ENCODE assay signal across 24 cellular contexts in genomic region chr14:63659726-63660125, GRCh38. TPM values are rescaled to one million over a fixed set of nuclear protein-coding genes. Genes with fewer than 3 reads are reported as not detected.
DNase-seq lines count a peak whose midpoint lies in the region; ATAC-seq, FAIRE-seq and TF ChIP-seq lines count a peak whose summit lies in the region.
"Had no signal": no experiment of that assay in that cellular context is flagged by ENCODE, and none has a peak within 500 bp of the region (broad histone marks: within the 10 kb centered on the region; RNA-seq: fewer than 3 reads in every experiment).

No MANE protein-coding gene starts in this region.

- peak; percentile 47 for DNase-seq in activated CD4-positive, alpha-beta T cell treated with anti-CD3 and anti-CD28 coated beads, Interleukin-2, amount 10 ng/mL, durations not matched to agents 24 days and 14 days
- no peak for DNase-seq in activated CD4-positive, alpha-beta T cell treated with anti-CD3 and anti-CD28 coated beads for 4 hours
- peak; percentile 26 to 43 for DNase-seq in frontal cortex (ENCODE audit: low spot score in 2 of 2)
- peak in 45 of 56 donors; percentile 5 to 77 (median 51) for DNase-seq in nucleus accumbens (lab: John Stamatoyannopoulos, UW)
- no peak for DNase-seq in WTC11 (ENCODE audit: low spot score)
- no peak for DNase-seq in activated T-cell treated with anti-CD3 and anti-CD28 coated beads, Interleukin-2, amount 50 U/mL, for 4 hours
- DNase-seq in mesendoderm = no peak
- DNase-seq: 8988T; activated T-cell treated with anti-CD3 and anti-CD28 coated beads, Interleukin-2, amount 50 U/mL, for 1 hour; DMS53; heart left ventricle; KG1; NCI-H1092 treated with DMSO at 0.1 percent for 48 hours; NCI-H526 treated with DMSO at 0.1 percent for 48 hours; small intestine had no signal

- no peaks in the 10 kb centered on the region for H3K27me3 Mint-ChIP-seq in activated CD4-positive, alpha-beta T cell treated with anti-CD3 and anti-CD28 coated beads, Interleukin-2, amount 10 ng/mL, durations not matched to agents 24 days and 14 days
- no peaks in the 10 kb centered on the region for H3K27me3 Mint-ChIP-seq in WTC11 (ENCODE audit: low read depth)
- no peaks in the 10 kb centered on the region for H3K27me3 Mint-ChIP-seq in activated T-cell treated with anti-CD3 and anti-CD28 coated beads, Interleukin-2, amount 50 U/mL, for 4 hours (ENCODE audit: low read depth)
- H3K27me3 Mint-ChIP-seq: activated naive CD4-positive, alpha-beta T cell treated with anti-CD3 and anti-CD28 coated beads, Interleukin-2, amount 50 U/mL, for 24 hours had no signal

- no peak overlapping the region for H3K56ac ChIP-seq in mesendoderm (ENCODE audit: low read length)

- H3K4me3 ChIP-seq in mesendoderm (ENCODE audit: low read length) = no peak overlapping the region
- H3K4me3 ChIP-seq: BLaER1, esophagus muscularis mucosa, GM23338, heart left ventricle had no signal

- no peaks in the 10 kb centered on the region for H3K36me3 Mint-ChIP-seq in activated CD4-positive, alpha-beta T cell treated with anti-CD3 and anti-CD28 coated beads, Interleukin-2, amount 10 ng/mL, durations not matched to agents 24 days and 14 days (ENCODE audit: low read depth)
- H3K36me3 Mint-ChIP-seq in WTC11 = no peaks in the 10 kb centered on the region
- peaks cover 12% of the 10 kb centered on the region for H3K36me3 Mint-ChIP-seq in activated T-cell treated with anti-CD3 and anti-CD28 coated beads, Interleukin-2, amount 50 U/mL, for 4 hours (ENCODE audit: insufficient read depth)

- H3K4me1 ChIP-seq in mesendoderm (ENCODE audit: control insufficient read depth, low read depth, low read length) = no peaks in the 10 kb centered on the region
- H3K4me1 ChIP-seq: esophagus muscularis mucosa had no signal

- POLR2A ChIA-PET in WTC11 (lab: Charles Lee) = no interaction called here

- H4K5ac ChIP-seq in mesendoderm (ENCODE audit: low read length) = no peak overlapping the region

- H3K4me2 ChIP-seq in mesendoderm (ENCODE audit: low read length) = no peak overlapping the region
- H3K4me2 ChIP-seq: BLaER1, GM23338 had no signal

- no peak overlapping the region for H3K23ac ChIP-seq in mesendoderm (ENCODE audit: low read length)

- no peaks in the 10 kb centered on the region for H3K9me3 Mint-ChIP-seq in activated CD4-positive, alpha-beta T cell treated with anti-CD3 and anti-CD28 coated beads, Interleukin-2, amount 10 ng/mL, durations not matched to agents 24 days and 14 days
- H3K9me3 Mint-ChIP-seq in WTC11 = no peaks in the 10 kb centered on the region
- H3K9me3 Mint-ChIP-seq in activated T-cell treated with anti-CD3 and anti-CD28 coated beads, Interleukin-2, amount 50 U/mL, for 4 hours = no peaks in the 10 kb centered on the region
- H3K9me3 Mint-ChIP-seq: activated naive CD4-positive, alpha-beta T cell treated with anti-CD3 and anti-CD28 coated beads, Interleukin-2, amount 50 U/mL, for 24 hours had no signal

- H4K8ac ChIP-seq in mesendoderm (ENCODE audit: low read depth, low read length) = no peak overlapping the region

- H3K4me3 Mint-ChIP-seq in activated CD4-positive, alpha-beta T cell treated with anti-CD3 and anti-CD28 coated beads, Interleukin-2, amount 10 ng/mL, durations not matched to agents 24 days and 14 days = no peak overlapping the region
- no peak overlapping the region for H3K4me3 Mint-ChIP-seq in WTC11
- H3K4me3 Mint-ChIP-seq in activated T-cell treated with anti-CD3 and anti-CD28 coated beads, Interleukin-2, amount 50 U/mL, for 4 hours = no peak overlapping the region
- H3K4me3 Mint-ChIP-seq: activated naive CD4-positive, alpha-beta T cell treated with anti-CD3 and anti-CD28 coated beads, Interleukin-2, amount 50 U/mL, for 24 hours; GM23338 had no signal

- H3K4me1 Mint-ChIP-seq in activated CD4-positive, alpha-beta T cell treated with anti-CD3 and anti-CD28 coated beads, Interleukin-2, amount 10 ng/mL, durations not matched to agents 24 days and 14 days = no peaks in the 10 kb centered on the region
- no peaks in the 10 kb centered on the region for H3K4me1 Mint-ChIP-seq in WTC11
- no peaks in the 10 kb centered on the region for H3K4me1 Mint-ChIP-seq in activated T-cell treated with anti-CD3 and anti-CD28 coated beads, Interleukin-2, amount 50 U/mL, for 4 hours (ENCODE audit: low read depth)
- H3K4me1 Mint-ChIP-seq: activated naive CD4-positive, alpha-beta T cell treated with anti-CD3 and anti-CD28 coated beads, Interleukin-2, amount 50 U/mL, for 24 hours; GM23338 had no signal

- no peak overlapping the region for H3K9ac ChIP-seq in mesendoderm (ENCODE audit: low read length)
- H3K9ac ChIP-seq: BLaER1 had no signal

- ATAC-seq in WTC11 (no peak), HG03280 (IDR thresholded peaks at IDR 0.05; ENCODE audit: unreplicated experiment) (no peak)
- no peak for ATAC-seq in activated T-cell treated with anti-CD3 and anti-CD28 coated beads, Interleukin-2, amount 50 U/mL, for 4 hours
- ATAC-seq: GM23338, heart left ventricle had no signal

- no peaks in the 10 kb centered on the region for H3K36me3 ChIP-seq in mesendoderm (ENCODE audit: control insufficient read depth, insufficient read depth, low read length)
- H3K36me3 ChIP-seq: BLaER1, esophagus muscularis mucosa had no signal

- H3K18ac ChIP-seq in mesendoderm (ENCODE audit: low read length) = no peak overlapping the region

- whole genome bisulfite sequencing in mesendoderm (ENCODE audit: extremely low coverage, insufficient coverage, low lambda C conversion rate) = no CpG with 5 or more reads among the region's 4 CpGs

- H3K79me1 ChIP-seq in mesendoderm (ENCODE audit: low read length) = no peaks in the 10 kb centered on the region

- H2AK5ac ChIP-seq in mesendoderm (ENCODE audit: low read length) = no peak overlapping the region

- no peak overlapping the region for H2BK5ac ChIP-seq in mesendoderm (ENCODE audit: low read length)

- H2BK120ac ChIP-seq in mesendoderm (ENCODE audit: low read depth, low read length) = no peak overlapping the region

- H3K4ac ChIP-seq in mesendoderm (ENCODE audit: low read depth, low read length) = no peak overlapping the region

- CTCF ChIA-PET in WTC11 (lab: Charles Lee) = no interaction called here

- no peak overlapping the region for H2BK15ac ChIP-seq in mesendoderm (replicated peaks; ENCODE audit: low read depth)

- no peaks in the 10 kb centered on the region for H3K79me2 ChIP-seq in mesendoderm (ENCODE audit: control insufficient read depth, insufficient read depth, low read length)

- H3K27ac Mint-ChIP-seq in activated CD4-positive, alpha-beta T cell treated with anti-CD3 and anti-CD28 coated beads, Interleukin-2, amount 10 ng/mL, durations not matched to agents 24 days and 14 days = no peak overlapping the region
- no peak overlapping the region for H3K27ac Mint-ChIP-seq in WTC11
- H3K27ac Mint-ChIP-seq: activated naive CD4-positive, alpha-beta T cell treated with anti-CD3 and anti-CD28 coated beads, Interleukin-2, amount 50 U/mL, for 24 hours had no signal

- no peak overlapping the region for H3K27ac ChIP-seq in mesendoderm (ENCODE audit: low read depth, low read length)
- H3K27ac ChIP-seq: BLaER1, esophagus muscularis mucosa, heart left ventricle, HL-60 had no signal

- no peak for TF ChIP-seq CTCF in WTC11 (IDR thresholded peaks at IDR 0.05)

- intact Hi-C loops in activated CD4-positive, alpha-beta T cell treated with anti-CD3 and anti-CD28 coated beads, Interleukin-2, amount 10 ng/mL, durations not matched to agents 24 days and 14 days (cut with micrococcal nuclease) = no loop called here

- peak; percentile 34 for FAIRE-seq in frontal cortex (lab: Jason Lieb, UNC)
- FAIRE-seq: bronchial epithelial cell, keratinocyte, RCC 7860, small intestine had no signal

- H3K27me3 ChIP-seq in mesendoderm (ENCODE audit: insufficient read depth, low read length, poor library complexity) = no peaks in the 10 kb centered on the region
- H3K27me3 ChIP-seq: BLaER1, esophagus muscularis mucosa, heart left ventricle had no signal

TF ChIP-seq in WTC11, 78 proteins besides CTCF, POLR2A, EP300 and RAD21:
- no peak for TF ChIP-seq FOXP1 (CRISPR knock-in tag; IDR thresholded peaks at IDR 0.05; ENCODE audit: borderline replicate concordance)

RNA-seq across cellular contexts. Expression of gene WDR89, which starts 18.1 kb away (rescaled TPM):
- total RNA-seq in activated CD4-positive, alpha-beta T cell treated with anti-CD3 and anti-CD28 coated beads, Interleukin-2, amount 10 ng/mL, durations not matched to agents 24 days and 14 days = 32.6 and 33.1 TPM in 2 replicates
- total RNA-seq in frontal cortex (46.5 TPM), WTC11 (2021) (27.2 to 28.9 TPM (median 27.5 TPM) in 3 replicates)
- total RNA-seq in activated T-cell treated with anti-CD3 and anti-CD28 coated beads, Interleukin-2, amount 50 U/mL, for 4 hours = 10 to 100 TPM; 33.1 to 38.5 (median 33.2) TPM
- polyA plus RNA-seq in mesendoderm (2013, experiment 1 of 2) = 15.8 TPM
- polyA plus RNA-seq in mesendoderm (2013, experiment 2 of 2) = 15.5 TPM

Comparison
In these comparisons a context has a peak if more than half of its experiments do, and no peak if none do; other contexts are left out.
1. DNase-seq: peak in activated CD4-positive, alpha-beta T cell treated with anti-CD3 and anti-CD28 coated beads, Interleukin-2, amount 10 ng/mL, durations not matched to agents 24 days and 14 days (single experiment), frontal cortex (2 of 2) and nucleus accumbens (45 of 56); none in activated CD4-positive, alpha-beta T cell treated with anti-CD3 and anti-CD28 coated beads for 4 hours (0 of 2), WTC11 (single experiment), activated T-cell treated with anti-CD3 and anti-CD28 coated beads, Interleukin-2, amount 50 U/mL, for 4 hours (single experiment) and mesendoderm (single experiment).